ENCODE assay signal across 1 cellular context in the genomic region with DNA sequence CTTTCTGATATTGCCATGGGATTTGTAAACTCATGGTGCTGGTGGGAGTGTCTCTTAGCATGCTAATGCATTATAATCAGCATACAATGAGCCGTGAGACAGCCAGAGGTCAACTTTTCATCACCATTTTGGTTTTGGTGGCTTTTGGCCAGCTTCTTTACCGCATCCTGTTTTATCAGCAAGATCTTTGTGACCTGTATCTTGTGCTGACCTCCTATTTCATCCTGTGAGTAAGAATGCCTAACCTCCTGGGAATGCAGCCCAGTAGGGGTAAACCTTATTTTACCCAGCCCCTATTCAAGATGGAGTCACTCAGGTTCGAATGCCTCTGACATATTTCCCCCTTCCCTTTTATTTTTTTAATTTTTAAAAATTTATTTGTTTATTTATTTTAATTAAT.
TF ChIP-seq lines count a peak whose summit lies in the region.

No MANE protein-coding gene starts in this region.

TF ChIP-seq in K562, 482 proteins besides CTCF, POLR2A, EP300 and RAD21 (continued from another document and continues in another):
- no peak for TF ChIP-seq FOS (IDR thresholded peaks at IDR 0.05; ENCODE audit: extremely low read depth, insufficient read length)
- TF ChIP-seq AFF1 (IDR thresholded peaks at IDR 0.05; ENCODE audit: low read depth in 1 of 2, partially characterized antibody in 2 of 2) = no peak
- TF ChIP-seq MTA3 (IDR thresholded peaks at IDR 0.05; ENCODE audit: borderline replicate concordance) = no peak
- no peak for TF ChIP-seq TEAD2 (tag; IDR thresholded peaks at IDR 0.05)
- TF ChIP-seq NR3C1 (CRISPR knock-in tag; IDR thresholded peaks at IDR 0.05) = no peak
- TF ChIP-seq ZNF3 (CRISPR knock-in tag; IDR thresholded peaks at IDR 0.05) = no peak
- 0 out of 2 replicates have a peak, but pooled peaks have one; percentile 58 for TF ChIP-seq PTRF (tag; IDR thresholded peaks at IDR 0.05)
- TF ChIP-seq ZNF507 (tag; conservative IDR thresholded peaks at IDR 0.05) = no peak
- TF ChIP-seq ZNF592 (IDR thresholded peaks at IDR 0.05) = peak; percentile 60
- TF ChIP-seq ZNF449 (CRISPR knock-in tag; IDR thresholded peaks at IDR 0.05) = no peak
- no peak for TF ChIP-seq THRA (IDR thresholded peaks at IDR 0.05)
- TF ChIP-seq CBX3 (IDR thresholded peaks at IDR 0.05; ENCODE audit: borderline replicate concordance in 1 of 2, low read length in 2 of 2) = no peak
- TF ChIP-seq ZNF780A (CRISPR knock-in tag; IDR thresholded peaks at IDR 0.05) = no peak
- no peak for TF ChIP-seq ZKSCAN1 (IDR thresholded peaks at IDR 0.05; ENCODE audit: low read depth, low read length)
- no peak for TF ChIP-seq ZNF134 (CRISPR knock-in tag; conservative IDR thresholded peaks at IDR 0.05)
- TF ChIP-seq PHB (CRISPR knock-in tag; IDR thresholded peaks at IDR 0.05) = no peak
- TF ChIP-seq POU5F1 (IDR thresholded peaks at IDR 0.05; ENCODE audit: borderline replicate concordance, low read depth, low read length, partially characterized antibody) = no peak
- no peak for TF ChIP-seq ELF2 (CRISPR knock-in tag; IDR thresholded peaks at IDR 0.05)
- no peak for TF ChIP-seq ZNF583 (CRISPR knock-in tag; IDR thresholded peaks at IDR 0.05)
- TF ChIP-seq USF2 (CRISPR knock-in tag; IDR thresholded peaks at IDR 0.05) = no peak
- TF ChIP-seq TAF7 (tag; IDR thresholded peaks at IDR 0.05) = 0 out of 2 replicates have a peak, but pooled peaks have one; percentile 19
- TF ChIP-seq AFF4 (CRISPR knock-in tag; IDR thresholded peaks at IDR 0.05) = no peak
- peak; percentile 51; the same call in 1 of the 2 replicates for TF ChIP-seq ZNF644 (tag; IDR thresholded peaks at IDR 0.05; ENCODE audit: low read depth)
- no peak for TF ChIP-seq ZNF12 (CRISPR knock-in tag; IDR thresholded peaks at IDR 0.05)
- TF ChIP-seq GTF2B (IDR thresholded peaks at IDR 0.05; ENCODE audit: extremely low read depth, insufficient read length) = no peak
- no peak for TF ChIP-seq ARID3A (IDR thresholded peaks at IDR 0.05; ENCODE audit: borderline replicate concordance, low read depth, low read length)
- TF ChIP-seq, protein P1, sequence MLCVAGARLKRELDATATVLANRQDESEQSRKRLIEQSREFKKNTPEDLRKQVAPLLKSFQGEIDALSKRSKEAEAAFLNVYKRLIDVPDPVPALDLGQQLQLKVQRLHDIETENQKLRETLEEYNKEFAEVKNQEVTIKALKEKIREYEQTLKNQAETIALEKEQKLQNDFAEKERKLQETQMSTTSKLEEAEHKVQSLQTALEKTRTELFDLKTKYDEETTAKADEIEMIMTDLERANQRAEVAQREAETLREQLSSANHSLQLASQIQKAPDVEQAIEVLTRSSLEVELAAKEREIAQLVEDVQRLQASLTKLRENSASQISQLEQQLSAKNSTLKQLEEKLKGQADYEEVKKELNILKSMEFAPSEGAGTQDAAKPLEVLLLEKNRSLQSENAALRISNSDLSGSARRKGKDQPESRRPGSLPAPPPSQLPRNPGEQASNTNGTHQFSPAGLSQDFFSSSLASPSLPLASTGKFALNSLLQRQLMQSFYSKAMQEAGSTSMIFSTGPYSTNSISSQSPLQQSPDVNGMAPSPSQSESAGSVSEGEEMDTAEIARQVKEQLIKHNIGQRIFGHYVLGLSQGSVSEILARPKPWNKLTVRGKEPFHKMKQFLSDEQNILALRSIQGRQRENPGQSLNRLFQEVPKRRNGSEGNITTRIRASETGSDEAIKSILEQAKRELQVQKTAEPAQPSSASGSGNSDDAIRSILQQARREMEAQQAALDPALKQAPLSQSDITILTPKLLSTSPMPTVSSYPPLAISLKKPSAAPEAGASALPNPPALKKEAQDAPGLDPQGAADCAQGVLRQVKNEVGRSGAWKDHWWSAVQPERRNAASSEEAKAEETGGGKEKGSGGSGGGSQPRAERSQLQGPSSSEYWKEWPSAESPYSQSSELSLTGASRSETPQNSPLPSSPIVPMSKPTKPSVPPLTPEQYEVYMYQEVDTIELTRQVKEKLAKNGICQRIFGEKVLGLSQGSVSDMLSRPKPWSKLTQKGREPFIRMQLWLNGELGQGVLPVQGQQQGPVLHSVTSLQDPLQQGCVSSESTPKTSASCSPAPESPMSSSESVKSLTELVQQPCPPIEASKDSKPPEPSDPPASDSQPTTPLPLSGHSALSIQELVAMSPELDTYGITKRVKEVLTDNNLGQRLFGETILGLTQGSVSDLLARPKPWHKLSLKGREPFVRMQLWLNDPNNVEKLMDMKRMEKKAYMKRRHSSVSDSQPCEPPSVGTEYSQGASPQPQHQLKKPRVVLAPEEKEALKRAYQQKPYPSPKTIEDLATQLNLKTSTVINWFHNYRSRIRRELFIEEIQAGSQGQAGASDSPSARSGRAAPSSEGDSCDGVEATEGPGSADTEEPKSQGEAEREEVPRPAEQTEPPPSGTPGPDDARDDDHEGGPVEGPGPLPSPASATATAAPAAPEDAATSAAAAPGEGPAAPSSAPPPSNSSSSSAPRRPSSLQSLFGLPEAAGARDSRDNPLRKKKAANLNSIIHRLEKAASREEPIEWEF (CRISPR knock-in tag; IDR thresholded peaks at IDR 0.05) = no peak
- no peak for TF ChIP-seq TAL1 (IDR thresholded peaks at IDR 0.05)
